Comparison of ENCODE assay signal across 16 cellular contexts in the genomic region with DNA sequence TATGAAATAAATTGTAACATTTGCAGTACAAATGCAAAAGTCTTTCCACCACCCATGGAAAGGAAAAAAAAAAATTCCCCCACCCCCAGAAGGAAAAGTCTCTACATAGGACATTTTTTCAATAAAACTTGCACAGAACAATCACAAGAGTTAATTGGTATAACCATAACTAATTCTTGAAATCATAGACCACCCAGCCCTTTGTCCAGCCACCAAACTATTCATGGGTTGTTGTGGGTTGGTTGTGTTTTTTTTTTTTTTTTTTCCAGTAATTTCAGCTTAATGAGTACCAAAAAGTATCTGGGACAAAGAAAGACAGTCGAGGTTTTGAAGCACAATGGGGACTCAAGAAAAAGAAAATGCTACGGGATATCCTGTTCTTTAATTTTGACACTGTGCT.
DNase-seq lines count a peak whose midpoint lies in the region; TF ChIP-seq lines count a peak whose summit lies in the region.
"Had no signal": no experiment of that assay in that cellular context is flagged by ENCODE, and none has a peak within 500 bp of the region (broad histone marks: within the 10 kb centered on the region; RNA-seq: fewer than 3 reads in every experiment).

No MANE protein-coding gene starts in this region.

- H3K4me1 ChIP-seq in SJCRH30 (peaks cover 34% of the 10 kb centered on the region), hepatocyte (ENCODE audit: insufficient read depth) (no peaks in the 10 kb centered on the region), BE2C (no peaks in the 10 kb centered on the region; the same call in 1 of the 2 replicates)
- H3K4me1 ChIP-seq: BLaER1 treated with 17β-estradiol and CSF1 and Interleukin-3, amounts not matched to agents 10 nM and 100 nM had no signal

- H3K27ac Mint-ChIP-seq in progenitor cell of endocrine pancreas: peak overlapping the region; percentile 25
- H3K27ac Mint-ChIP-seq: CD4-positive, alpha-beta T cell; CD8-positive, alpha-beta T cell had no signal

- no peak overlapping the region for H3K4me3 Mint-ChIP-seq in progenitor cell of endocrine pancreas (ENCODE audit: low read depth)
- H3K4me3 Mint-ChIP-seq: CD4-positive, alpha-beta T cell; CD8-positive, alpha-beta T cell had no signal

- no peak overlapping the region for H2AFZ ChIP-seq in hepatocyte

- no peak overlapping the region for H3K4me2 ChIP-seq in hepatocyte
- H3K4me2 ChIP-seq: BLaER1 treated with 17β-estradiol and CSF1 and Interleukin-3, amounts not matched to agents 10 nM and 100 nM had no signal

- TF ChIP-seq CTCF in hepatocyte (IDR thresholded peaks at IDR 0.05; ENCODE audit: poor library complexity) (no peak), progenitor cell of endocrine pancreas (IDR thresholded peaks at IDR 0.05; ENCODE audit: unreplicated experiment) (no peak), BE2C (IDR thresholded peaks at IDR 0.05; ENCODE audit: low read depth, low read length) (no peak)

- no peaks in the 10 kb centered on the region for H4K20me1 ChIP-seq in hepatocyte (ENCODE audit: insufficient read depth, poor library complexity, severe bottlenecking)
- H4K20me1 ChIP-seq: BLaER1 treated with 17β-estradiol and CSF1 and Interleukin-3, amounts not matched to agents 10 nM and 100 nM had no signal

- H3K36me3 Mint-ChIP-seq in progenitor cell of endocrine pancreas (ENCODE audit: insufficient read depth): no peaks in the 10 kb centered on the region
- H3K36me3 Mint-ChIP-seq: CD8-positive, alpha-beta T cell had no signal

- H3K27me3 ChIP-seq in SJCRH30: no peaks in the 10 kb centered on the region
- H3K27me3 ChIP-seq in hepatocyte: no peaks in the 10 kb centered on the region
- H3K27me3 ChIP-seq in BE2C: no peaks in the 10 kb centered on the region
- H3K27me3 ChIP-seq: BLaER1 treated with 17β-estradiol and CSF1 and Interleukin-3, amounts not matched to agents 10 nM and 100 nM had no signal

- H3K9me3 ChIP-seq in SJCRH30 (replicated peaks) (no peaks in the 10 kb centered on the region), hepatocyte (ENCODE audit: low read depth) (no peaks in the 10 kb centered on the region), BE2C (no peaks in the 10 kb centered on the region)
- H3K9me3 ChIP-seq: Caco-2 had no signal

- no peaks in the 10 kb centered on the region for H3K79me2 ChIP-seq in hepatocyte

- WGBS in hepatocyte (ENCODE audit: low lambda C conversion rate, missing lambda C conversion rate): 73% methylated on average over 2 of the region's 2 CpGs

- H3K4me1 Mint-ChIP-seq in progenitor cell of endocrine pancreas (ENCODE audit: low read depth): peaks cover 22% of the 10 kb centered on the region

- H3K4me3 ChIP-seq in SJCRH30: no peak overlapping the region
- H3K4me3 ChIP-seq in hepatocyte: no peak overlapping the region
- H3K4me3 ChIP-seq in BE2C (ENCODE audit: low read depth, low read length): no peak overlapping the region
- H3K4me3 ChIP-seq: BLaER1 treated with 17β-estradiol and CSF1 and Interleukin-3, amounts not matched to agents 10 nM and 100 nM had no signal

- no peaks in the 10 kb centered on the region for H3K27me3 Mint-ChIP-seq in progenitor cell of endocrine pancreas
- H3K27me3 Mint-ChIP-seq: CD4-positive, alpha-beta T cell had no signal

- H3K36me3 ChIP-seq in SJCRH30 (no peaks in the 10 kb centered on the region), hepatocyte (replicated peaks; ENCODE audit: insufficient read depth, low read depth) (no peaks in the 10 kb centered on the region), BE2C (no peaks in the 10 kb centered on the region)
- H3K36me3 ChIP-seq: BLaER1 treated with 17β-estradiol and CSF1 and Interleukin-3, amounts not matched to agents 10 nM and 100 nM had no signal

- H3K9me3 Mint-ChIP-seq in progenitor cell of endocrine pancreas (ENCODE audit: low read depth): peaks cover 6% of the 10 kb centered on the region

- H3K9me2 ChIP-seq in hepatocyte (replicated peaks; ENCODE audit: insufficient read depth): no peaks in the 10 kb centered on the region

- DNase-seq in SJCRH30 (peak; percentile 66 to 86), hepatocyte (ENCODE audit: low spot score) (no peak), progenitor cell of endocrine pancreas (ENCODE audit: low spot score, unreplicated experiment) (no peak), NOMO-1 treated with dmso at 0.1 percent for 144 hours (lab: John Stamatoyannopoulos, UW; ENCODE audit: unreplicated experiment) (no peak), BE2C (no peak), iPS-NIHi7 (ENCODE audit: extremely low spot score) (no peak)
- DNase-seq: 8988T; ACHN; Caco-2; Calu3; CD4-positive, alpha-beta T cell; CD8-positive, alpha-beta T cell; DMS79 treated with DMSO at 0.1 percent for 48 hours; GF-D8 had no signal

- H3K27ac ChIP-seq in SJCRH30 (peak overlapping the region; percentile 96), hepatocyte (peak overlapping the region; percentile 5)
- H3K27ac ChIP-seq: BLaER1 treated with 17β-estradiol and CSF1 and Interleukin-3, amounts not matched to agents 10 nM and 100 nM; C4-2B had no signal

Comparison
In these comparisons a context has a peak if more than half of its experiments do, and no peak if none do; other contexts are left out.
1. DNase-seq: peak in SJCRH30 (2 of 2); none in hepatocyte (single experiment), progenitor cell of endocrine pancreas (single experiment), NOMO-1 treated with dmso at 0.1 percent for 144 hours (single experiment), BE2C (single experiment) and iPS-NIHi7 (single experiment).